Comparison of ENCODE assay signal across 8 cellular contexts in the genomic region with DNA sequence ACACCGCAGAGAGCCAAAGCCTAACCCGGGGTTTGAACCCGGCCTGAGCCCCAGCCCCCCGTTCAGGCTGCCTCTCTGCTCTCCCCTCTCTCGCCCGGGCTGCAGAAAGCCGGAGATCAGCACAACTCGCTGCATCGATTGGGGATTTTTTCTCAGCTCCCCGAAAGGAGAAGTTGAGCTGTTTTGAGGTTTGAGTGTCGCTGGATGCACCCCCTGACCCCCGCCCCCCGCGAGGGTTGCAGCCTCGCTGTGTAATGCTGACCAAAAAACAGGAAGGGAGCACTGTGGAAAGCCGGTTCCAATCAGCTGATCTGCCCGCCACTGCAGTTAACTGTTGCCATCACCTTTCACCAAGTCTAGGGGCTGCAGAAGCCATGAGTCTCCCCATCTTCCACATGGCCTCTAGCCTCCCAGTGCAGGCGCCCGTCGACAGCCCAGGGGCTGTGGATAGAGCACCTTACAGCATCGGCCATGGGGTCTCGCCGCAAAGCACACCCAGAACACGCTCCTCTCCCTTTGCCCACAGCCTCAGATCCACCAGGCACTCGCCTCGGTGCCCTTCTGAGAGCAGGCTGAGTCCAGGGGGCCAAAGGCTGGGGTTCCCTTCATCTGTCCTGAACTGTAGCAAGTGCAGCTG. TPM values are rescaled to one million over a fixed set of nuclear protein-coding genes. Genes with fewer than 3 reads are reported as not detected.
DNase-seq lines count a peak whose midpoint lies in the region; FAIRE-seq and TF ChIP-seq lines count a peak whose summit lies in the region.

No MANE protein-coding gene starts in this region.

- H3K18ac ChIP-seq in H1 (ENCODE audit: extremely low read depth, low read length), result no peak overlapping the region

- H2BK12ac ChIP-seq in H1 (ENCODE audit: low read depth, low read length), result no peak overlapping the region

- peaks cover 2% of the 10 kb centered on the region; the same call in 1 of the 2 replicates for H3K23me2 ChIP-seq in H1 (ENCODE audit: low read depth, low read length)

- H3K4ac ChIP-seq in H1 (replicated peaks; ENCODE audit: insufficient read length, low read depth, low read length), result no peak overlapping the region

- DNase-seq in GM19238 (ENCODE audit: insufficient read length, low spot score), result peak; percentile 74
- peak; percentile 76 for DNase-seq in KBM-7
- DNase-seq in H1 (ENCODE audit: low read depth in 1 of 2, low spot score in 2 of 2), result no peak
- DNase-seq in stimulated activated CD8-positive, alpha-beta memory T cell treated with anti-CD3 and anti-CD28 coated beads, Interleukin-4, amount 100 ng/mL, for 48 hours, result peak; percentile 41
- DNase-seq in stimulated activated CD4-positive, alpha-beta T cell treated with anti-CD3 and anti-CD28 coated beads, Interleukin-12 subunit alpha, Interleukin-12 subunit beta, amount 100 ng/mL, for 4 hours, result no peak
- no peak for DNase-seq in NCI-H748 (lab: John Stamatoyannopoulos, UW; ENCODE audit: unreplicated experiment)
- DNase-seq in NCI-H510A treated with DMSO at 0.1 percent for 48 hours (lab: John Stamatoyannopoulos, UW), result no peak
- DNase-seq in ACHN, result no peak

- no peak overlapping the region for H2BK5ac ChIP-seq in H1 (ENCODE audit: low read depth, low read length)

- no peak overlapping the region for H3K23ac ChIP-seq in H1 (ENCODE audit: insufficient read length)

- no peak overlapping the region; a peak in 1 of 7 replicates for H3K9ac ChIP-seq in H1 (replicated peaks in 1 of 4; ENCODE audit: extremely low read depth in 1 of 4, low read depth in 3 of 4, low read length in 3 of 4)

- no peak overlapping the region for H3K27ac ChIP-seq in H1 (ENCODE audit: low read depth, low read length)

- no peak overlapping the region for H3K14ac ChIP-seq in H1 (ENCODE audit: insufficient read length)

- TF ChIP-seq POLR2A in H1 (IDR thresholded peaks at IDR 0.05; ENCODE audit: control extremely low read depth in 1 of 2, low read depth in 2 of 2, low read length in 2 of 2), result no peak

- WGBS in H1 (ENCODE audit: extremely low coverage in 1 of 2, insufficient coverage in 1 of 2, insufficient read length in 1 of 2, insufficient replicate concordance in 2 of 2, low coverage in 1 of 2, low lambda C conversion rate in 2 of 2, missing lambda C conversion rate in 1 of 2), 2 experiments, result 90% methylated on average over 24 of the region's 26 CpGs; no CpG with 5 or more reads in 1 of the 2 experiments

- H3K56ac ChIP-seq in H1 (replicated peaks; ENCODE audit: insufficient read length, low read depth, low read length), result no peak overlapping the region

- peaks cover 5 to 16% (median 13%) of the 10 kb centered on the region in 4 experiments for H3K4me1 ChIP-seq in H1 (replicated peaks in 1 of 4; ENCODE audit: control insufficient read depth in 3 of 4, insufficient read depth in 4 of 4, low read length in 3 of 4)

- no peak overlapping the region for H4K5ac ChIP-seq in H1 (ENCODE audit: insufficient read length, low read depth, low read length)

- TF ChIP-seq EP300 in H1 (IDR thresholded peaks at IDR 0.05; ENCODE audit: borderline replicate concordance in 1 of 2, low read depth in 2 of 2, low read length in 2 of 2), result no peak

- H3K36me3 ChIP-seq in H1 (ENCODE audit: control insufficient read depth in 2 of 4, insufficient read depth in 4 of 4, low read length in 3 of 4), result no peaks in the 10 kb centered on the region

- H2AFZ ChIP-seq in H1 (ENCODE audit: low read length), result no peak overlapping the region

- in situ Hi-C loops in KBM-7 (cut with MboI; ENCODE audit: low pct_unique_long_range_greater_than_20kb, low sequenced_read_pairs), result no loop called here
- in situ Hi-C loops in ACHN (cut with HindIII; ENCODE audit: low pct_ligation_motif_present, low pct_unique_long_range_greater_than_20kb, low sequenced_read_pairs), result no loop called here

- H3K79me1 ChIP-seq in H1 (ENCODE audit: low read depth, low read length), result peaks cover 2% of the 10 kb centered on the region; the same call in 1 of the 2 replicates

- H4K91ac ChIP-seq in H1 (replicated peaks; ENCODE audit: insufficient read length, low read length), result no peak overlapping the region

- no peaks in the 10 kb centered on the region for H3K9me3 ChIP-seq in H1 (ENCODE audit: insufficient read depth in 2 of 2, low read depth in 1 of 2, low read length in 1 of 2)

- H3K4me2 ChIP-seq in H1 (ENCODE audit: insufficient read depth in 1 of 2, low read depth in 2 of 2, low read length in 2 of 2), result no peak overlapping the region

- H3K4me3 ChIP-seq in H1 (ENCODE audit: extremely low read depth in 1 of 4, insufficient read depth in 2 of 4, low read depth in 3 of 4, low read length in 4 of 4), result no peak overlapping the region

- peaks cover 8 to 15% of the 10 kb centered on the region in 2 experiments for H4K20me1 ChIP-seq in H1 (replicated peaks in 1 of 2; ENCODE audit: control insufficient read depth in 1 of 2, insufficient read depth in 2 of 2, low read length in 2 of 2)

- H2BK20ac ChIP-seq in H1 (ENCODE audit: low read length), result no peak overlapping the region

- FAIRE-seq in H1 (lab: Jason Lieb, UNC), result no peak

- no peak for TF ChIP-seq CTCF in H1 (IDR thresholded peaks at IDR 0.05; ENCODE audit: control extremely low read depth in 1 of 3, insufficient read depth in 1 of 3, low read depth in 1 of 3, low read length in 3 of 3)

- CTCF ChIA-PET in H1 (lab: Charles Lee; ENCODE audit: partially characterized antibody), result interaction anchor here (0.5 to 1.6 kb wide), 4 partner anchors 11 to 527 kb away, joined by 3 to 6 read pairs (median 4); no protein-coding TSS in a partner anchor

- no peak overlapping the region for H2BK120ac ChIP-seq in H1 (replicated peaks; ENCODE audit: low read depth, low read length)

- TF ChIP-seq RAD21 in H1 (IDR thresholded peaks at IDR 0.05 in 1 of 2, conservative IDR thresholded peaks at IDR 0.05 in 1 of 2; ENCODE audit: low read depth in 2 of 2, low read length in 2 of 2), result no peak

- peak overlapping the region; percentile 45; the same call in 1 of the 2 replicates for H4K8ac ChIP-seq in H1 (ENCODE audit: extremely low read depth, insufficient read depth, low read length)

- H3K79me2 ChIP-seq in H1 (ENCODE audit: control insufficient read depth in 1 of 2, insufficient read depth in 2 of 2, low read length in 2 of 2), result no peaks in the 10 kb centered on the region

- no peak overlapping the region for H2AK5ac ChIP-seq in H1 (ENCODE audit: low read depth, low read length)

- POLR2A ChIA-PET in H1 (lab: Charles Lee; ENCODE audit: partially characterized antibody), result interaction anchor here (0.7 to 1.0 kb wide), 2 partner anchors 19 to 179 kb away, joined by 3 read pairs; no protein-coding TSS in a partner anchor

- H3K27me3 ChIP-seq in H1 (replicated peaks in 1 of 4; ENCODE audit: control insufficient read depth in 3 of 4, extremely low read depth in 1 of 4, insufficient read depth in 3 of 4, low read length in 3 of 4), result no peaks in the 10 kb centered on the region

- H2BK15ac ChIP-seq in H1 (ENCODE audit: low read length), result no peak overlapping the region

TF ChIP-seq in H1, 55 proteins besides CTCF, POLR2A, EP300 and RAD21:
- TF ChIP-seq TBP (IDR thresholded peaks at IDR 0.05; ENCODE audit: low read depth, low read length) (no peak), SIN3A (conservative IDR thresholded peaks at IDR 0.05 in 1 of 2, IDR thresholded peaks at IDR 0.05 in 1 of 2; ENCODE audit: low read depth in 1 of 2, low read length in 2 of 2) (no peak), SIX5 (IDR thresholded peaks at IDR 0.05; ENCODE audit: low read depth, low read length) (no peak), YY1 (IDR thresholded peaks at IDR 0.05; ENCODE audit: low read depth, low read length) (no peak), RNF2 (IDR thresholded peaks at IDR 0.05; ENCODE audit: borderline replicate concordance, low read depth, low read length, missing control alignments, poor library complexity, severe bottlenecking) (no peak), FOSL1 (IDR thresholded peaks at IDR 0.05; ENCODE audit: insufficient read depth, low read depth, low read length) (no peak), CTBP2 (IDR thresholded peaks at IDR 0.05; ENCODE audit: borderline replicate concordance, insufficient read depth, insufficient read length, low read length) (no peak)
- TF ChIP-seq, protein P1, sequence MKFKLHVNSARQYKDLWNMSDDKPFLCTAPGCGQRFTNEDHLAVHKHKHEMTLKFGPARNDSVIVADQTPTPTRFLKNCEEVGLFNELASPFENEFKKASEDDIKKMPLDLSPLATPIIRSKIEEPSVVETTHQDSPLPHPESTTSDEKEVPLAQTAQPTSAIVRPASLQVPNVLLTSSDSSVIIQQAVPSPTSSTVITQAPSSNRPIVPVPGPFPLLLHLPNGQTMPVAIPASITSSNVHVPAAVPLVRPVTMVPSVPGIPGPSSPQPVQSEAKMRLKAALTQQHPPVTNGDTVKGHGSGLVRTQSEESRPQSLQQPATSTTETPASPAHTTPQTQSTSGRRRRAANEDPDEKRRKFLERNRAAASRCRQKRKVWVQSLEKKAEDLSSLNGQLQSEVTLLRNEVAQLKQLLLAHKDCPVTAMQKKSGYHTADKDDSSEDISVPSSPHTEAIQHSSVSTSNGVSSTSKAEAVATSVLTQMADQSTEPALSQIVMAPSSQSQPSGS (IDR thresholded peaks at IDR 0.05; ENCODE audit: low read length), result no peak

RNA-seq across cellular contexts. Expression of a gene that starts 34.5 kb away (rescaled TPM):
- total RNA-seq in H1 (2021; fragmentation: NEBNext Ultra II Directional; extraction: Animal tissue kit (Norgen Biotek cat#: 25700)), result 76.8 and 77.1 TPM in 2 replicates
- polyA plus RNA-seq in H1 (2011; rRNA removed), result 27.6 and 40.0 TPM in 2 replicates
- 26.7 TPM for polyA plus RNA-seq in H1 (2011; cell fraction: cytosol; rRNA removed)
- polyA plus RNA-seq in H1 (2011; cell fraction: nucleus; rRNA removed), result 102 TPM
- 43.2 to 61.2 TPM (median 54.2 TPM) in 4 replicates for polyA plus RNA-seq in H1 (2012, experiment 1 of 2)
- polyA plus RNA-seq in H1 (2012, experiment 2 of 2), result 37.9 TPM
- polyA plus RNA-seq in H1 (2013, experiment 1 of 2), result 33.9 TPM
- 30.2 TPM for polyA plus RNA-seq in H1 (2013, experiment 2 of 2)
- polyA minus RNA-seq in H1 (2011; rRNA and poly(A)+ RNA removed), result 51.3 and 52.3 TPM in 2 replicates
- 53.7 TPM for polyA minus RNA-seq in H1 (2011; cell fraction: cytosol; rRNA and poly(A)+ RNA removed)
- polyA minus RNA-seq in H1 (2011; cell fraction: nucleus; rRNA and poly(A)+ RNA removed), result 45.4 TPM

RNA-seq across cellular contexts. Expression of a gene that starts 34.8 kb away (rescaled TPM):
- total RNA-seq in H1 (2021; fragmentation: NEBNext Ultra II Directional; extraction: Animal tissue kit (Norgen Biotek cat#: 25700)), result 23.2 and 23.5 TPM in 2 replicates
- 18.4 and 18.9 TPM in 2 replicates for polyA plus RNA-seq in H1 (2011; rRNA removed)
- 20.5 TPM for polyA plus RNA-seq in H1 (2011; cell fraction: cytosol; rRNA removed)
- polyA plus RNA-seq in H1 (2011; cell fraction: nucleus; rRNA removed), result 27.7 TPM
- 19.8 to 25.4 TPM (median 24.1 TPM) in 4 replicates for polyA plus RNA-seq in H1 (2012, experiment 1 of 2)
- 10.9 TPM for polyA plus RNA-seq in H1 (2012, experiment 2 of 2)
- polyA plus RNA-seq in H1 (2013, experiment 1 of 2), result 23.0 TPM
- 24.3 TPM for polyA plus RNA-seq in H1 (2013, experiment 2 of 2)
- polyA minus RNA-seq in H1 (2011; rRNA and poly(A)+ RNA removed), result 9.2 and 17.3 TPM in 2 replicates
- polyA minus RNA-seq in H1 (2011; cell fraction: cytosol; rRNA and poly(A)+ RNA removed), result 8.3 TPM
- 11.8 TPM for polyA minus RNA-seq in H1 (2011; cell fraction: nucleus; rRNA and poly(A)+ RNA removed)

Comparison
In these comparisons a context has a peak if more than half of its experiments do, and no peak if none do; other contexts are left out.
1. DNase-seq: peak in GM19238 (single experiment), KBM-7 (single experiment) and stimulated activated CD8-positive, alpha-beta memory T cell treated with anti-CD3 and anti-CD28 coated beads, Interleukin-4, amount 100 ng/mL, for 48 hours (single experiment); none in H1 (0 of 2), stimulated activated CD4-positive, alpha-beta T cell treated with anti-CD3 and anti-CD28 coated beads, Interleukin-12 subunit alpha, Interleukin-12 subunit beta, amount 100 ng/mL, for 4 hours (single experiment), NCI-H748 (single experiment), NCI-H510A treated with DMSO at 0.1 percent for 48 hours (single experiment) and ACHN (single experiment).